Comparison of ENCODE assay signal across 8 cellular contexts in the genomic region with DNA sequence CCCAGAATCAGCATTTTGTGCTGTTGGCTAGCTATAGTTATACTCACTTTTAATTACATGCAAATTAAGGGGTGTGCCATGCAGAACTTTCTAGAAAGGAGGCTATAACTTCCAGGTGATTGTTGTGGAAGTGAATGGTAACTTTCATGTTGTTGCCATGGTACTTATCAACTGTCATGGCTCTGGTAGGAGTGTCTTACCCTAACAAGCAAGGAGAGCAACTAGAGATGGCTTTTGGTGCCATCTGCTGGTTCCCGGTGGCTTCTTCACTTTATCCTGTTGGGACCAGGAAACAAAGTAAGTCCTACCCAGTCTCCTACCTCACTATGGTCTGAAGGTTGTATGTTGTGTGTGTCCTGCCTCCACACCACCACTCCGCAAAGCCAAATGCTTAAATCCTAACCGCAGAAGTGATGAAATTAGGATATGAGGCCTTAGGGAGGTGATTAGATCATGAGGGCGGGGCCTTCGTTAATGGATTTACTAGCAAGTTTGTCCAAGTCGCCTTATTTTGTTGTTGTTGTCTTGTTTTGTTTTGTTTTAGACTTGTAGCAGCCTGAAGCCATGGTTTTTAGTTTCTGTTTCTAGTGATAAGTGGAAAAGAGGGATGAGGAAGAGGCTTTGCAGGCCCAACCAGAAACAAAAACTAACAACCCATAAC. TPM values are rescaled to one million over a fixed set of nuclear protein-coding genes. Genes with fewer than 3 reads are reported as not detected.
DNase-seq lines count a peak whose midpoint lies in the region; TF ChIP-seq lines count a peak whose summit lies in the region.

No MANE protein-coding gene starts in this region.

- H3K79me2 ChIP-seq in GM23248 (ENCODE audit: insufficient read depth) (no peaks in the 10 kb centered on the region), SU-DHL-6 (ENCODE audit: insufficient read depth, low read length) (no peaks in the 10 kb centered on the region)

- peak overlapping the region; percentile 58 for H3K27ac Mint-ChIP-seq in activated naive CD8-positive, alpha-beta T cell treated with anti-CD3 and anti-CD28 coated beads for 36 hours

- no peaks in the 10 kb centered on the region for H3K9me3 ChIP-seq in GM23248 (ENCODE audit: low read depth)
- no peaks in the 10 kb centered on the region for H3K9me3 ChIP-seq in SU-DHL-6 (ENCODE audit: insufficient read depth, low read length)

- H3K36me3 Mint-ChIP-seq in activated naive CD8-positive, alpha-beta T cell treated with anti-CD3 and anti-CD28 coated beads for 36 hours = peaks cover 6% of the 10 kb centered on the region

- in situ Hi-C loops in GM23248 (cut with MboI) = loop anchor here (25.0 kb wide), 1 partner anchor 484 kb away; a partner anchor contains a TSS

- intact Hi-C loops in head of caudate nucleus (cut with DNase I) = loop anchor here (10.0 kb wide), 1 partner anchor 591 kb away; no protein-coding TSS in a partner anchor

- H4K20me1 ChIP-seq in GM23248 (ENCODE audit: insufficient read depth) (no peaks in the 10 kb centered on the region), SU-DHL-6 (ENCODE audit: low read depth, low read length) (no peaks in the 10 kb centered on the region)

- peak; percentile 94 for DNase-seq in CD1c-positive myeloid dendritic cell (ENCODE audit: extremely low spot score)
- peak; percentile 88 for DNase-seq in GM23248
- peak; percentile 45 for DNase-seq in NCI-H1436 treated with DMSO at 0.1 percent for 48 hours (lab: John Stamatoyannopoulos, UW)
- DNase-seq in activated naive CD8-positive, alpha-beta T cell treated with anti-CD3 and anti-CD28 coated beads for 36 hours = peak; percentile 81
- peak; percentile 46 to 94 (median 85) for DNase-seq in head of caudate nucleus
- peak; percentile 97 for DNase-seq in pons (ENCODE audit: low spot score)
- DNase-seq in ureter (ENCODE audit: low spot score) = peak; percentile 89

- H2AFZ ChIP-seq in GM23248 = peak overlapping the region; percentile 76
- peak overlapping the region; percentile 70 for H2AFZ ChIP-seq in SU-DHL-6 (ENCODE audit: low read depth, low read length, severe bottlenecking)

- H3K9ac ChIP-seq in GM23248 = no peak overlapping the region
- H3K9ac ChIP-seq in SU-DHL-6 (ENCODE audit: low read length) = no peak overlapping the region

- no peaks in the 10 kb centered on the region for H3K9me2 ChIP-seq in GM23248 (ENCODE audit: insufficient read depth)
- no peaks in the 10 kb centered on the region for H3K9me2 ChIP-seq in SU-DHL-6 (replicated peaks; ENCODE audit: insufficient read depth, low read length)

- H3K27ac ChIP-seq in GM23248 (peak overlapping the region; percentile 49), SU-DHL-6 (ENCODE audit: low read depth, low read length) (no peak overlapping the region)

- H3K4me1 ChIP-seq in GM23248 (ENCODE audit: insufficient read depth) = no peaks in the 10 kb centered on the region

- 41 to 43% methylated on average over 6 of the region's 6 CpGs for WGBS in GM23248 (ENCODE audit: low coverage in 1 of 2, low lambda C conversion rate in 2 of 2, missing lambda C conversion rate in 2 of 2), 2 experiments

- H3K4me3 ChIP-seq in GM23248 (no peak overlapping the region), SU-DHL-6 (ENCODE audit: insufficient read depth, low read length, poor library complexity, severe bottlenecking) (no peak overlapping the region)

- no peaks in the 10 kb centered on the region for H3K27me3 Mint-ChIP-seq in activated naive CD8-positive, alpha-beta T cell treated with anti-CD3 and anti-CD28 coated beads for 36 hours

- H3K4me2 ChIP-seq in GM23248 (ENCODE audit: unreplicated experiment) (no peak overlapping the region), SU-DHL-6 (ENCODE audit: low read depth, low read length, poor library complexity, severe bottlenecking) (peak overlapping the region; percentile 5)

- peaks cover 4% of the 10 kb centered on the region for H3K9me3 Mint-ChIP-seq in activated naive CD8-positive, alpha-beta T cell treated with anti-CD3 and anti-CD28 coated beads for 36 hours

- peaks cover 15% of the 10 kb centered on the region for H3K4me1 Mint-ChIP-seq in activated naive CD8-positive, alpha-beta T cell treated with anti-CD3 and anti-CD28 coated beads for 36 hours

- H3F3A ChIP-seq in GM23248 (ENCODE audit: insufficient read depth) (peaks cover 31% of the 10 kb centered on the region), SU-DHL-6 (ENCODE audit: insufficient read depth) (peaks cover 16% of the 10 kb centered on the region)

- peak; percentile 54 for TF ChIP-seq CTCF in SU-DHL-6 (IDR thresholded peaks at IDR 0.05; ENCODE audit: insufficient read depth, low read length, poor library complexity, severe bottlenecking)

- no peaks in the 10 kb centered on the region for H3K27me3 ChIP-seq in GM23248 (replicated peaks; ENCODE audit: insufficient read depth)
- H3K27me3 ChIP-seq in SU-DHL-6 (ENCODE audit: low read length) = no peaks in the 10 kb centered on the region

- no peak overlapping the region for H3K4me3 Mint-ChIP-seq in activated naive CD8-positive, alpha-beta T cell treated with anti-CD3 and anti-CD28 coated beads for 36 hours

- H3K36me3 ChIP-seq in GM23248 (ENCODE audit: low read depth) (no peaks in the 10 kb centered on the region), SU-DHL-6 (ENCODE audit: low read length) (no peaks in the 10 kb centered on the region)

RNA-seq across cellular contexts. Expression of a gene that starts 22.6 kb away (rescaled TPM):
- 21.9 and 29.8 TPM in 2 replicates for total RNA-seq in GM23248 (2014; rRNA removed; shearing (Covaris generic))
- 27.1 and 28.5 TPM in 2 replicates for polyA plus RNA-seq in GM23248 (2016; fragmentation: Nextera tagmentation; extraction: Ambion mirVana)
- 10 to 100 TPM; 26.4 to 30.5 TPM for total RNA-seq in activated naive CD8-positive, alpha-beta T cell treated with anti-CD3 and anti-CD28 coated beads for 36 hours
- total RNA-seq in ureter = 28.2 TPM

RNA-seq across cellular contexts. Expression of a gene that starts 27.7 kb away (rescaled TPM):
- 5.9 and 7.1 TPM in 2 replicates for total RNA-seq in GM23248 (2014; rRNA removed; shearing (Covaris generic))
- 5.2 and 6.1 TPM in 2 replicates for polyA plus RNA-seq in GM23248 (2016; fragmentation: Nextera tagmentation; extraction: Ambion mirVana)
- total RNA-seq in activated naive CD8-positive, alpha-beta T cell treated with anti-CD3 and anti-CD28 coated beads for 36 hours = 1 to 10 TPM; 6.1 to 6.8 TPM
- 62.7 TPM for total RNA-seq in ureter

RNA-seq across cellular contexts. Expression of a gene that starts 31.5 kb away (rescaled TPM):
- total RNA-seq in GM23248 (2014; rRNA removed; shearing (Covaris generic)) = 392 and 413 TPM in 2 replicates
- 605 and 606 TPM in 2 replicates for polyA plus RNA-seq in GM23248 (2016; fragmentation: Nextera tagmentation; extraction: Ambion mirVana)
- 100 to 1,000 TPM; 344 to 347 TPM for total RNA-seq in activated naive CD8-positive, alpha-beta T cell treated with anti-CD3 and anti-CD28 coated beads for 36 hours
- 315 TPM for total RNA-seq in ureter

RNA-seq across cellular contexts. Expression of a gene that starts 38.9 kb away (rescaled TPM):
- 95.4 and 102 TPM in 2 replicates for total RNA-seq in GM23248 (2014; rRNA removed; shearing (Covaris generic))
- polyA plus RNA-seq in GM23248 (2016; fragmentation: Nextera tagmentation; extraction: Ambion mirVana) = 124 and 134 TPM in 2 replicates
- 10 to 100 TPM; 85.5 to 90.9 TPM for total RNA-seq in activated naive CD8-positive, alpha-beta T cell treated with anti-CD3 and anti-CD28 coated beads for 36 hours
- total RNA-seq in ureter = 52.8 TPM

Comparison
In these comparisons a context has a peak if more than half of its experiments do, and no peak if none do; other contexts are left out.
1. DNase-seq: peak in every context shown above with its lines; median percentile 97 in pons; 94 in CD1c-positive myeloid dendritic cell; 89 in ureter; 88 in GM23248; 85 in head of caudate nucleus; 81 in activated naive CD8-positive, alpha-beta T cell treated with anti-CD3 and anti-CD28 coated beads for 36 hours; 45 in NCI-H1436 treated with DMSO at 0.1 percent for 48 hours.